ENCODE assay signal across 19 cellular contexts in genomic region chr14:67982711-67983608, GRCh38.
DNase-seq lines count a peak whose midpoint lies in the region; ATAC-seq, FAIRE-seq and TF ChIP-seq lines count a peak whose summit lies in the region.
"Had no signal": no experiment of that assay in that cellular context is flagged by ENCODE, and none has a peak within 500 bp of the region (broad histone marks: within the 10 kb centered on the region; RNA-seq: fewer than 3 reads in every experiment).

No MANE protein-coding gene starts in this region.

- 49% methylated on average over 3 of the region's 3 CpGs for WGBS in smooth muscle cell (ENCODE audit: low lambda C conversion rate)
- WGBS in suprapubic skin: 74% methylated on average over 3 of the region's 3 CpGs
- WGBS in body of pancreas, 2 donors: 87 to 97% methylated on average over 3 of the region's 3 CpGs
- 41% methylated on average over 3 of the region's 3 CpGs for WGBS in mammary epithelial cell (ENCODE audit: low coverage, missing lambda C conversion rate)

- H3K4me3 ChIP-seq in fibroblast of mammary gland (ENCODE audit: control insufficient read depth, low read depth, low read length): no peak overlapping the region
- H3K4me3 ChIP-seq in smooth muscle cell: no peak overlapping the region
- no peak overlapping the region for H3K4me3 ChIP-seq in suprapubic skin
- H3K4me3 ChIP-seq in body of pancreas: no peak overlapping the region
- no peak overlapping the region for H3K4me3 ChIP-seq in mammary epithelial cell (replicated peaks in 1 of 3; ENCODE audit: insufficient read depth in 1 of 3, low read depth in 2 of 3, low read length in 3 of 3)
- H3K4me3 ChIP-seq: GM12878, K562, SJSA1 had no signal

- FAIRE-seq in D721Med (lab: Jason Lieb, UNC): peak; percentile 16
- FAIRE-seq: GM12878, GM19239, K562 had no signal

- H3K9me3 ChIP-seq in smooth muscle cell (replicated peaks; ENCODE audit: low read depth) (no peaks in the 10 kb centered on the region), suprapubic skin (no peaks in the 10 kb centered on the region), body of pancreas (no peaks in the 10 kb centered on the region), mammary epithelial cell (replicated peaks; ENCODE audit: insufficient read depth, low read length) (no peaks in the 10 kb centered on the region)
- H3K9me3 ChIP-seq: SJSA1 had no signal

- CTCF ChIA-PET in mammary epithelial cell (lab: Charles Lee; ENCODE audit: low non-redundant PET): no interaction called here

- H4K20me1 ChIP-seq in smooth muscle cell (ENCODE audit: low read depth): no peaks in the 10 kb centered on the region
- H4K20me1 ChIP-seq in mammary epithelial cell (ENCODE audit: insufficient read depth, low read length): no peaks in the 10 kb centered on the region

- dilution Hi-C loops in mammary epithelial cell (cut with HindIII; ENCODE audit: low sequenced_read_pairs): no loop called here

- TF ChIP-seq CTCF in D721Med (IDR thresholded peaks at IDR 0.05; ENCODE audit: insufficient read depth, missing control alignments) (no peak), fibroblast of mammary gland (conservative IDR thresholded peaks at IDR 0.05; ENCODE audit: control insufficient read depth, insufficient read depth, low read depth, low read length) (no peak), smooth muscle cell (IDR thresholded peaks at IDR 0.05; ENCODE audit: borderline replicate concordance, insufficient read depth, poor library complexity, severe bottlenecking) (no peak), suprapubic skin (IDR thresholded peaks at IDR 0.05) (no peak), body of pancreas (IDR thresholded peaks at IDR 0.05) (no peak), mammary epithelial cell (conservative IDR thresholded peaks at IDR 0.05 in 1 of 2, IDR thresholded peaks at IDR 0.05 in 1 of 2; ENCODE audit: extremely low read depth in 1 of 2, insufficient read depth in 1 of 2, low read depth in 1 of 2, low read length in 2 of 2) (no peak)

- TF ChIP-seq EP300 in suprapubic skin (IDR thresholded peaks at IDR 0.05): no peak

- DNase-seq in D721Med (ENCODE audit: insufficient read length, low spot score) (no peak), NCI-H82 (lab: John Stamatoyannopoulos, UW) (peak; percentile 67), fibroblast of mammary gland (ENCODE audit: low read depth) (peak; percentile 19), smooth muscle cell (lab: John Stamatoyannopoulos, UW; ENCODE audit: unreplicated experiment) (no peak), suprapubic skin (ENCODE audit: low spot score in 2 of 2) (no peak), body of pancreas (no peak), mammary epithelial cell (no peak)
- DNase-seq: ACHN, C1 segment of cervical spinal cord, DMS 273 treated with DMSO at 0.1 percent for 48 hours, GOT3, NCI-H1092 treated with DMSO at 0.1 percent for 48 hours, NCI-H2081, NCI-H510A, NCI-H748 treated with DMSO at 0.1 percent for 48 hours had no signal

- no TSS peak for BruUV-seq in mammary epithelial cell (replicated peaks; lab: Mats Ljungman, UMichigan)

- no peaks in the 10 kb centered on the region for H3K27me3 ChIP-seq in smooth muscle cell (ENCODE audit: low read depth)
- H3K27me3 ChIP-seq in suprapubic skin: no peaks in the 10 kb centered on the region
- no peaks in the 10 kb centered on the region for H3K27me3 ChIP-seq in body of pancreas
- no peaks in the 10 kb centered on the region for H3K27me3 ChIP-seq in mammary epithelial cell (ENCODE audit: insufficient read depth, low read length)
- H3K27me3 ChIP-seq: SJSA1 had no signal

- H2AFZ ChIP-seq in smooth muscle cell (ENCODE audit: low read depth) (no peak overlapping the region), mammary epithelial cell (ENCODE audit: low read depth, low read length) (no peak overlapping the region)

- H3K36me3 ChIP-seq in smooth muscle cell (ENCODE audit: low read depth): no peaks in the 10 kb centered on the region
- H3K36me3 ChIP-seq in suprapubic skin: no peaks in the 10 kb centered on the region
- H3K36me3 ChIP-seq in body of pancreas (replicated peaks in 1 of 2; ENCODE audit: insufficient read depth in 1 of 2, low read depth in 2 of 2): no peaks in the 10 kb centered on the region
- no peaks in the 10 kb centered on the region for H3K36me3 ChIP-seq in mammary epithelial cell (ENCODE audit: insufficient read depth, low read length)
- H3K36me3 ChIP-seq: SJSA1 had no signal

- in situ Hi-C loops in mammary epithelial cell (cut with MboI; ENCODE audit: low sequenced_read_pairs in 2 of 2): no loop called here

- H3K9ac ChIP-seq in smooth muscle cell (ENCODE audit: low read depth) (no peak overlapping the region), mammary epithelial cell (ENCODE audit: insufficient read depth, low read length) (no peak overlapping the region)

- H3K79me2 ChIP-seq in smooth muscle cell (ENCODE audit: low read depth): no peaks in the 10 kb centered on the region
- no peaks in the 10 kb centered on the region for H3K79me2 ChIP-seq in mammary epithelial cell (ENCODE audit: insufficient read depth, low read length)

- intact Hi-C loops in body of pancreas (cut with DNase I): no loop called here
- intact Hi-C loops in mammary epithelial cell (cut with micrococcal nuclease): no loop called here

- H3K4me2 ChIP-seq in smooth muscle cell (no peak overlapping the region), mammary epithelial cell (ENCODE audit: insufficient read depth, low read depth, low read length) (no peak overlapping the region)

- H3F3A ChIP-seq in smooth muscle cell (ENCODE audit: low read depth): peaks cover 5% of the 10 kb centered on the region

- no peaks in the 10 kb centered on the region for H3K4me1 ChIP-seq in smooth muscle cell (ENCODE audit: low read depth)
- peaks cover 16% of the 10 kb centered on the region for H3K4me1 ChIP-seq in suprapubic skin
- no peaks in the 10 kb centered on the region for H3K4me1 ChIP-seq in body of pancreas
- peaks cover 4% of the 10 kb centered on the region for H3K4me1 ChIP-seq in mammary epithelial cell (ENCODE audit: insufficient read depth, low read length)

- no peak for ATAC-seq in body of pancreas
- ATAC-seq: GM12878, K562 had no signal

- TF ChIP-seq POLR2A in suprapubic skin (IDR thresholded peaks at IDR 0.05): no peak
- TF ChIP-seq POLR2A in body of pancreas (IDR thresholded peaks at IDR 0.05): no peak

- peak overlapping the region; percentile 12 for H3K27ac ChIP-seq in smooth muscle cell (ENCODE audit: low read depth)
- no peak overlapping the region for H3K27ac ChIP-seq in suprapubic skin
- H3K27ac ChIP-seq in body of pancreas: no peak overlapping the region
- no peak overlapping the region for H3K27ac ChIP-seq in mammary epithelial cell (ENCODE audit: insufficient read depth, low read depth, low read length)
- H3K27ac ChIP-seq: SJSA1 had no signal

Comparison
In these comparisons a context has a peak if more than half of its experiments do, and no peak if none do; other contexts are left out.
1. DNase-seq: peak in NCI-H82 (single experiment) and fibroblast of mammary gland (single experiment); none in D721Med (single experiment), smooth muscle cell (single experiment), suprapubic skin (0 of 2), body of pancreas (0 of 4) and mammary epithelial cell (single experiment).